In genomic region chr17:7839890-7840260, GRCh38 we compare ENCODE assay signal across 2 cellular contexts.
TF ChIP-seq lines count a peak whose summit lies in the region.

No MANE protein-coding gene starts in this region.

TF ChIP-seq in SK-N-SH, 30 proteins besides CTCF, POLR2A, EP300 and RAD21 (continued from another document):
- no peak for TF ChIP-seq PBX3 (IDR thresholded peaks at IDR 0.05)
- TF ChIP-seq USF2 (IDR thresholded peaks at IDR 0.05; ENCODE audit: borderline replicate concordance, low read depth, low read length) = no peak
- no peak for TF ChIP-seq MEF2A (IDR thresholded peaks at IDR 0.05; ENCODE audit: borderline replicate concordance, low read depth)
- TF ChIP-seq TCF12 (IDR thresholded peaks at IDR 0.05) = no peak
- no peak for TF ChIP-seq IRF3 (IDR thresholded peaks at IDR 0.05; ENCODE audit: low read depth, low read length)
- no peak for TF ChIP-seq SMC3 (IDR thresholded peaks at IDR 0.05; ENCODE audit: low read depth, low read length)
- no peak for TF ChIP-seq RCOR1 (IDR thresholded peaks at IDR 0.05; ENCODE audit: low read length)
- no peak for TF ChIP-seq TAF1 (IDR thresholded peaks at IDR 0.05; ENCODE audit: borderline replicate concordance, low read depth, low read length)
- TF ChIP-seq ELF1 (IDR thresholded peaks at IDR 0.05) = no peak
- no peak for TF ChIP-seq MAX (IDR thresholded peaks at IDR 0.05; ENCODE audit: low read depth)
- no peak for TF ChIP-seq EZH2phosphoT487 (IDR thresholded peaks at IDR 0.05; ENCODE audit: borderline replicate concordance, low read depth)
- TF ChIP-seq NFIC (IDR thresholded peaks at IDR 0.05; ENCODE audit: borderline replicate concordance) = no peak
- no peak for TF ChIP-seq CHD2 (IDR thresholded peaks at IDR 0.05; ENCODE audit: low read length, partially characterized antibody)
- TF ChIP-seq FOSL2 (IDR thresholded peaks at IDR 0.05; ENCODE audit: borderline replicate concordance, low read depth) = no peak
- TF ChIP-seq REST (IDR thresholded peaks at IDR 0.05; ENCODE audit: low read depth, low read length) = no peak
- no peak for TF ChIP-seq RFX5 (IDR thresholded peaks at IDR 0.05; ENCODE audit: low read length)
- TF ChIP-seq POLR2AphosphoS5 (IDR thresholded peaks at IDR 0.05; ENCODE audit: low read depth, low read length) = no peak
- TF ChIP-seq GABPA (IDR thresholded peaks at IDR 0.05; ENCODE audit: low read depth) = no peak
- TF ChIP-seq ZBTB33 (IDR thresholded peaks at IDR 0.05; ENCODE audit: borderline replicate concordance, low read depth) = no peak
TF ChIP-seq in SK-N-SH: peak in this region for 0.

TF ChIP-seq in SK-N-SH treated with all-trans-retinoic acid at 6 μM for 48 hours, 23 proteins besides CTCF, POLR2A, EP300 and RAD21 (continued from another document):
- TF ChIP-seq, protein P1, sequence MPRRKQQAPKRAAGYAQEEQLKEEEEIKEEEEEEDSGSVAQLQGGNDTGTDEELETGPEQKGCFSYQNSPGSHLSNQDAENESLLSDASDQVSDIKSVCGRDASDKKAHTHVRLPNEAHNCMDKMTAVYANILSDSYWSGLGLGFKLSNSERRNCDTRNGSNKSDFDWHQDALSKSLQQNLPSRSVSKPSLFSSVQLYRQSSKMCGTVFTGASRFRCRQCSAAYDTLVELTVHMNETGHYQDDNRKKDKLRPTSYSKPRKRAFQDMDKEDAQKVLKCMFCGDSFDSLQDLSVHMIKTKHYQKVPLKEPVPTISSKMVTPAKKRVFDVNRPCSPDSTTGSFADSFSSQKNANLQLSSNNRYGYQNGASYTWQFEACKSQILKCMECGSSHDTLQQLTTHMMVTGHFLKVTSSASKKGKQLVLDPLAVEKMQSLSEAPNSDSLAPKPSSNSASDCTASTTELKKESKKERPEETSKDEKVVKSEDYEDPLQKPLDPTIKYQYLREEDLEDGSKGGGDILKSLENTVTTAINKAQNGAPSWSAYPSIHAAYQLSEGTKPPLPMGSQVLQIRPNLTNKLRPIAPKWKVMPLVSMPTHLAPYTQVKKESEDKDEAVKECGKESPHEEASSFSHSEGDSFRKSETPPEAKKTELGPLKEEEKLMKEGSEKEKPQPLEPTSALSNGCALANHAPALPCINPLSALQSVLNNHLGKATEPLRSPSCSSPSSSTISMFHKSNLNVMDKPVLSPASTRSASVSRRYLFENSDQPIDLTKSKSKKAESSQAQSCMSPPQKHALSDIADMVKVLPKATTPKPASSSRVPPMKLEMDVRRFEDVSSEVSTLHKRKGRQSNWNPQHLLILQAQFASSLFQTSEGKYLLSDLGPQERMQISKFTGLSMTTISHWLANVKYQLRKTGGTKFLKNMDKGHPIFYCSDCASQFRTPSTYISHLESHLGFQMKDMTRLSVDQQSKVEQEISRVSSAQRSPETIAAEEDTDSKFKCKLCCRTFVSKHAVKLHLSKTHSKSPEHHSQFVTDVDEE (CRISPR knock-in tag; IDR thresholded peaks at IDR 0.05) = no peak
- TF ChIP-seq TCF4 (CRISPR knock-in tag; IDR thresholded peaks at IDR 0.05; ENCODE audit: borderline replicate concordance) (no peak), TOX (CRISPR knock-in tag; IDR thresholded peaks at IDR 0.05; ENCODE audit: borderline replicate concordance) (no peak), SNAI2 (CRISPR knock-in tag; IDR thresholded peaks at IDR 0.05) (no peak), OSR1 (CRISPR knock-in tag; IDR thresholded peaks at IDR 0.05) (no peak), GLIS3 (CRISPR knock-in tag; IDR thresholded peaks at IDR 0.05) (no peak)
